ENCODE assay signal across 13 cellular contexts in genomic region chr5:60487466-60487865, GRCh38.
DNase-seq lines count a peak whose midpoint lies in the region; ATAC-seq, FAIRE-seq and TF ChIP-seq lines count a peak whose summit lies in the region.
"Had no signal": no experiment of that assay in that cellular context is flagged by ENCODE, and none has a peak within 500 bp of the region (broad histone marks: within the 10 kb centered on the region; RNA-seq: fewer than 3 reads in every experiment).

No MANE protein-coding gene starts in this region.

- H3K4me2 ChIP-seq in IMR-90 (ENCODE audit: low read depth, low read length), result no peak overlapping the region
- H3K4me2 ChIP-seq in astrocyte (ENCODE audit: low read length), result no peak overlapping the region

- no peak overlapping the region for H2BK20ac ChIP-seq in IMR-90 (ENCODE audit: low read depth, low read length)

- H3K36me3 Mint-ChIP-seq in astrocyte (ENCODE audit: low read depth, unreplicated experiment), result no peaks in the 10 kb centered on the region

- no peak for TF ChIP-seq RAD21 in IMR-90 (IDR thresholded peaks at IDR 0.05; ENCODE audit: low read length)

- H2BK120ac ChIP-seq in IMR-90 (ENCODE audit: low read depth, low read length), result no peak overlapping the region

- H3K18ac ChIP-seq in IMR-90 (ENCODE audit: low read depth, low read length), result no peak overlapping the region

- H2BK5ac ChIP-seq in IMR-90 (ENCODE audit: low read depth, low read length, poor library complexity, severe bottlenecking), result no peak overlapping the region

- H3K56ac ChIP-seq in IMR-90 (ENCODE audit: extremely low read depth, insufficient read depth, low read length), result no peak overlapping the region

- no peak overlapping the region for H3K27ac Mint-ChIP-seq in astrocyte (ENCODE audit: unreplicated experiment)

- no peak overlapping the region for H3K14ac ChIP-seq in IMR-90 (replicated peaks; ENCODE audit: low read depth, low read length)

- CTCF ChIA-PET in IMR-90 (lab: Yijun Ruan, JAX), result interaction anchor here (0.6 kb wide), 1 partner anchor 789 kb away, joined by 4 read pairs; no protein-coding TSS in a partner anchor

- POLR2A ChIA-PET in IMR-90 (lab: Charles Lee; ENCODE audit: unreplicated experiment), result interaction anchor here (0.6 kb wide), 1 partner anchor 1857 kb away, joined by 3 read pairs; no protein-coding TSS in a partner anchor

- no peak overlapping the region for H4K8ac ChIP-seq in IMR-90 (ENCODE audit: low read depth in 2 of 2, low read length in 2 of 2)

- intact Hi-C loops in IMR-90 (cut with micrococcal nuclease) (no loop called here), thyroid gland (cut with DNase I) (no loop called here)

- H3K23ac ChIP-seq in IMR-90 (ENCODE audit: low read depth, low read length), result no peak overlapping the region

- H3K9me3 ChIP-seq in IMR-90 (ENCODE audit: control insufficient read depth, insufficient read depth, low read length), result no peaks in the 10 kb centered on the region
- H3K9me3 ChIP-seq in astrocyte (ENCODE audit: insufficient read depth, low read depth, low read length), result no peaks in the 10 kb centered on the region
- H3K9me3 ChIP-seq in thyroid gland, result no peaks in the 10 kb centered on the region
- H3K9me3 ChIP-seq: testis had no signal

- no peak overlapping the region for H2BK15ac ChIP-seq in IMR-90 (ENCODE audit: low read depth, low read length)

- H4K5ac ChIP-seq in IMR-90 (ENCODE audit: low read depth, low read length), result no peak overlapping the region

- DNase-seq in IMR-90 (no peak), astrocyte (ENCODE audit: low read depth) (peak; percentile 33), kidney glomerular epithelial cell (lab: John Stamatoyannopoulos, UW) (peak; percentile 26), thyroid gland (peak; percentile 8 to 32), glomerular visceral epithelial cell (ENCODE audit: extremely low spot score) (no peak)
- no peak for DNase-seq in activated T-cell treated with anti-CD3 and anti-CD28 coated beads, Interleukin-2, amount 50 U/mL, for 48 hours
- DNase-seq: adrenal gland, mesendoderm, SIG-M5, testis had no signal

- no peaks in the 10 kb centered on the region for H3K79me2 ChIP-seq in astrocyte (ENCODE audit: insufficient read depth, low read length)

- peak; percentile 14; the same call in 1 of the 2 replicates for ATAC-seq in IMR-90 (ENCODE audit: low read depth)
- ATAC-seq in HG02870 (IDR thresholded peaks at IDR 0.05; ENCODE audit: unreplicated experiment), result no peak
- ATAC-seq: GM12878 had no signal

- no peak for TF ChIP-seq POLR2A in IMR-90 (IDR thresholded peaks at IDR 0.05; ENCODE audit: low read depth, low read length)
- no peak for TF ChIP-seq POLR2A in thyroid gland (IDR thresholded peaks at IDR 0.05)

- no peaks in the 10 kb centered on the region for H3K9me1 ChIP-seq in IMR-90 (ENCODE audit: insufficient read depth, low read length)

- H2AFZ ChIP-seq in IMR-90 (replicated peaks; ENCODE audit: low read length, poor library complexity), result no peak overlapping the region
- H2AFZ ChIP-seq in astrocyte (ENCODE audit: low read depth, low read length), result peak overlapping the region; percentile 35

- no peak overlapping the region for H4K91ac ChIP-seq in IMR-90 (ENCODE audit: insufficient read depth, low read depth, low read length)

- in situ Hi-C loops in IMR-90 (cut with MboI; ENCODE audit: low sequenced_read_pairs), result no loop called here

- no peaks in the 10 kb centered on the region for H4K20me1 ChIP-seq in IMR-90 (ENCODE audit: insufficient read depth, low read length)
- no peaks in the 10 kb centered on the region for H4K20me1 ChIP-seq in astrocyte (ENCODE audit: insufficient read depth, low read length)

- no peak for FAIRE-seq in astrocyte (lab: Jason Lieb, UNC)
- FAIRE-seq: GM12878, H54 had no signal

- H3K36me3 ChIP-seq in IMR-90 (ENCODE audit: control insufficient read depth, insufficient read depth, low read length) (no peaks in the 10 kb centered on the region), astrocyte (ENCODE audit: insufficient read depth, low read length) (no peaks in the 10 kb centered on the region), thyroid gland (no peaks in the 10 kb centered on the region)
- H3K36me3 ChIP-seq: adrenal gland had no signal

- H3K27me3 ChIP-seq in IMR-90 (ENCODE audit: control insufficient read depth, insufficient read depth, low read length) (no peaks in the 10 kb centered on the region), astrocyte (ENCODE audit: insufficient read depth, low read length) (no peaks in the 10 kb centered on the region), thyroid gland (no peaks in the 10 kb centered on the region)
- H3K27me3 ChIP-seq: adrenal gland, testis had no signal

- no peak overlapping the region for H2AK5ac ChIP-seq in IMR-90 (ENCODE audit: low read depth, low read length)

- WGBS in IMR-90 (ENCODE audit: extremely low coverage in 2 of 2, insufficient read length in 1 of 2), 2 experiments, result no CpG with 5 or more reads among the region's 2 CpGs
- 25 to 32% methylated on average over 2 of the region's 2 CpGs for WGBS in thyroid gland, 2 donors

- TF ChIP-seq CTCF in IMR-90 (conservative IDR thresholded peaks at IDR 0.05; ENCODE audit: low read depth, low read length), result no peak
- no peak for TF ChIP-seq CTCF in astrocyte (IDR thresholded peaks at IDR 0.05; ENCODE audit: insufficient read depth, low read depth, low read length)
- TF ChIP-seq CTCF in thyroid gland (IDR thresholded peaks at IDR 0.05), result no peak

- no TSS peak for BruUV-seq in IMR-90 (replicated peaks; lab: Mats Ljungman, UMichigan)

- H3K9me3 Mint-ChIP-seq in astrocyte (ENCODE audit: unreplicated experiment), result no peaks in the 10 kb centered on the region

- H3K4me3 Mint-ChIP-seq in astrocyte (ENCODE audit: unreplicated experiment), result no peak overlapping the region

- H3K4me3 ChIP-seq in IMR-90 (ENCODE audit: insufficient read depth, low read depth, low read length), result no peak overlapping the region
- H3K4me3 ChIP-seq in astrocyte (ENCODE audit: insufficient read depth, low read depth, low read length), result no peak overlapping the region
- no peak overlapping the region for H3K4me3 ChIP-seq in thyroid gland (replicated peaks in 1 of 3)
- H3K4me3 ChIP-seq: adrenal gland, GM12878 had no signal

- H3K9ac ChIP-seq in IMR-90 (ENCODE audit: low read depth, low read length), result no peak overlapping the region
- no peak overlapping the region for H3K9ac ChIP-seq in astrocyte (ENCODE audit: low read length)

- dilution Hi-C loops in IMR-90 (cut with HindIII; ENCODE audit: low sequenced_read_pairs, unreplicated experiment), result no loop called here

- H2AK9ac ChIP-seq in IMR-90 (replicated peaks; ENCODE audit: low read depth, low read length, poor library complexity), result no peak overlapping the region

- no peaks in the 10 kb centered on the region for H3K79me1 ChIP-seq in IMR-90 (ENCODE audit: low read depth in 1 of 2, low read length in 2 of 2)

- no peaks in the 10 kb centered on the region for H3K4me1 ChIP-seq in IMR-90 (ENCODE audit: control insufficient read depth, insufficient read depth, low read length)
- peaks cover 2% of the 10 kb centered on the region for H3K4me1 ChIP-seq in astrocyte (ENCODE audit: insufficient read depth, low read length)
- H3K4me1 ChIP-seq in thyroid gland, result no peaks in the 10 kb centered on the region
- H3K4me1 ChIP-seq: adrenal gland, testis had no signal

- H3K27me3 Mint-ChIP-seq in astrocyte (ENCODE audit: low read depth, unreplicated experiment), result no peaks in the 10 kb centered on the region

- peaks cover 19% of the 10 kb centered on the region for H3K4me1 Mint-ChIP-seq in astrocyte (ENCODE audit: low read depth, unreplicated experiment)

- H3K4ac ChIP-seq in IMR-90 (ENCODE audit: low read depth, low read length), result no peak overlapping the region

- H3K27ac ChIP-seq in IMR-90 (ENCODE audit: insufficient read depth, low read length) (no peak overlapping the region), astrocyte (ENCODE audit: low read depth, low read length) (no peak overlapping the region), thyroid gland (no peak overlapping the region)
- H3K27ac ChIP-seq: adrenal gland, testis had no signal

TF ChIP-seq in IMR-90, 13 proteins besides CTCF, POLR2A, EP300 and RAD21:
- TF ChIP-seq SMC3 (IDR thresholded peaks at IDR 0.05; ENCODE audit: low read depth, low read length), result no peak
- TF ChIP-seq ELK1 (IDR thresholded peaks at IDR 0.05; ENCODE audit: borderline replicate concordance, low read depth, low read length), result no peak
- TF ChIP-seq FOS (IDR thresholded peaks at IDR 0.05; ENCODE audit: low read depth, low read length), result no peak
- no peak for TF ChIP-seq MXI1 (IDR thresholded peaks at IDR 0.05; ENCODE audit: borderline replicate concordance, low read depth, low read length)
- no peak for TF ChIP-seq CEBPB (IDR thresholded peaks at IDR 0.05; ENCODE audit: low read depth, low read length)
- no peak for TF ChIP-seq CHD1 (IDR thresholded peaks at IDR 0.05; ENCODE audit: low read depth, low read length)
- TF ChIP-seq NFE2L2 (IDR thresholded peaks at IDR 0.05; ENCODE audit: low read depth, low read length), result no peak
- no peak for TF ChIP-seq RFX5 (IDR thresholded peaks at IDR 0.05; ENCODE audit: low read depth, low read length)
- TF ChIP-seq USF2 (IDR thresholded peaks at IDR 0.05; ENCODE audit: low read depth, low read length), result no peak
- TF ChIP-seq MAFK (IDR thresholded peaks at IDR 0.05; ENCODE audit: low read depth, low read length), result no peak
- no peak for TF ChIP-seq MAZ (IDR thresholded peaks at IDR 0.05; ENCODE audit: borderline replicate concordance, low read depth, low read length)
- no peak for TF ChIP-seq RCOR1 (IDR thresholded peaks at IDR 0.05; ENCODE audit: insufficient replicate concordance, low read length)
- no peak for TF ChIP-seq BHLHE40 (IDR thresholded peaks at IDR 0.05; ENCODE audit: low read depth, low read length)

Comparison
In these comparisons a context has a peak if more than half of its experiments do, and no peak if none do; other contexts are left out.
1. DNase-seq: peak in astrocyte (single experiment), kidney glomerular epithelial cell (single experiment) and thyroid gland (2 of 2); none in IMR-90 (single experiment), activated T-cell treated with anti-CD3 and anti-CD28 coated beads, Interleukin-2, amount 50 U/mL, for 48 hours (0 of 2) and glomerular visceral epithelial cell (single experiment).